ENCODE assay signal across 12 cellular contexts in genomic region chr1:156262461-156263287, GRCh38. TPM values are rescaled to one million over a fixed set of nuclear protein-coding genes. Genes with fewer than 3 reads are reported as not detected.
A peak's percentile ranks its signal among the peaks of the same experiment; 100 is the strongest.
DNase-seq lines count a peak whose midpoint lies in the region; ATAC-seq and TF ChIP-seq lines count a peak whose summit lies in the region.
"Had no signal": no experiment of that assay in that cellular context is flagged by ENCODE, and none has a peak within 500 bp of the region (broad histone marks: within the 10 kb centered on the region; RNA-seq: fewer than 3 reads in every experiment).

No MANE protein-coding gene starts in this region.

- no peaks in the 10 kb centered on the region for H3K27me3 ChIP-seq in left ventricle myocardium inferior (ENCODE audit: low read depth)

- peaks cover 97% of the 10 kb centered on the region for H3K36me3 ChIP-seq in left ventricle myocardium inferior

- H3K4me3 Mint-ChIP-seq in CD14-positive monocyte: no peak overlapping the region
- H3K4me3 Mint-ChIP-seq: endodermal cell had no signal

- no peak for ATAC-seq in HG03039 (IDR thresholded peaks at IDR 0.05; ENCODE audit: unreplicated experiment)

- DNase-seq in AG20443 (ENCODE audit: low spot score) (peak; percentile 91), HT1080 (ENCODE audit: low read depth) (peak; percentile 82), astrocyte of the spinal cord (ENCODE audit: low read depth, low spot score) (peak; percentile 72), kidney tubule cell (ENCODE audit: low spot score) (peak; percentile 72), left ventricle myocardium inferior (no peak), CD14-positive monocyte (ENCODE audit: low spot score) (no peak), cerebellum (ENCODE audit: low spot score) (no peak)
- DNase-seq: DMS79, endodermal cell, left cardiac atrium, NCI-H1417 treated with DMSO at 0.1 percent for 48 hours had no signal

- peaks cover 0 to 3% (median 0%) of the 10 kb centered on the region in 7 donors for H3K9me3 Mint-ChIP-seq in CD14-positive monocyte
- H3K9me3 Mint-ChIP-seq: endodermal cell had no signal

- no peaks in the 10 kb centered on the region for H3K4me1 Mint-ChIP-seq in CD14-positive monocyte
- H3K4me1 Mint-ChIP-seq: endodermal cell had no signal

- in situ Hi-C loops in astrocyte of the spinal cord (cut with HindIII; ENCODE audit: low sequenced_read_pairs): no loop called here

- intact Hi-C loops in left ventricle myocardium inferior (cut with micrococcal nuclease): no loop called here
- intact Hi-C loops in CD14-positive monocyte (cut with micrococcal nuclease): loop anchor here in 1 of 2 donors (5.0 kb wide), 1 partner anchor 45 kb away; no protein-coding TSS in a partner anchor

- peak overlapping the region in 2 of 7 donors; percentile 4 to 27 for H3K27ac Mint-ChIP-seq in CD14-positive monocyte
- H3K27ac Mint-ChIP-seq: endodermal cell had no signal

- H3K4me1 ChIP-seq in left ventricle myocardium inferior: no peaks in the 10 kb centered on the region

- H3K9me3 ChIP-seq in left ventricle myocardium inferior (replicated peaks): no peaks in the 10 kb centered on the region

- no peak overlapping the region for H3K27ac ChIP-seq in left ventricle myocardium inferior (replicated peaks)

- H3K4me3 ChIP-seq in astrocyte of the spinal cord (ENCODE audit: low read depth, low read length) (no peak overlapping the region), left ventricle myocardium inferior (no peak overlapping the region)

- TF ChIP-seq CTCF in astrocyte of the spinal cord (IDR thresholded peaks at IDR 0.05; ENCODE audit: low read depth, low read length) (no peak), left ventricle myocardium inferior (IDR thresholded peaks at IDR 0.05; ENCODE audit: borderline replicate concordance) (no peak), CD14-positive monocyte (IDR thresholded peaks at IDR 0.05) (no peak)

- no peaks in the 10 kb centered on the region for H3K27me3 Mint-ChIP-seq in CD14-positive monocyte (ENCODE audit: low read depth in 3 of 3)

- H3K36me3 Mint-ChIP-seq in CD14-positive monocyte: peaks cover 85 to 99% of the 10 kb centered on the region in 2 donors

RNA-seq across cellular contexts. Expression of gene PAQR6, which starts 14.8 kb away (rescaled TPM):
- 0.40 and 0.47 TPM in 2 replicates for total RNA-seq in HT1080 (2014; rRNA removed; shearing (Covaris generic))
- polyA plus RNA-seq in HT1080 (2015; cell fraction: cytosol; rRNA removed): 0.19 and 0.40 TPM in 2 replicates
- 20.2 and 24.6 TPM in 2 replicates for polyA plus RNA-seq in HT1080 (2015; cell fraction: nucleus; rRNA removed)
- 0.47 TPM for total RNA-seq in left ventricle myocardium inferior
- not detected for polyA plus RNA-seq in CD14-positive monocyte
- total RNA-seq in cerebellum: 7.7 TPM

RNA-seq across cellular contexts. Expression of gene SMG5, which starts 20.0 kb away (rescaled TPM):
- total RNA-seq in HT1080 (2014; rRNA removed; shearing (Covaris generic)): 94.1 and 95.9 TPM in 2 replicates
- polyA plus RNA-seq in HT1080 (2015; cell fraction: cytosol; rRNA removed): 35.4 and 37.4 TPM in 2 replicates
- 147 and 152 TPM in 2 replicates for polyA plus RNA-seq in HT1080 (2015; cell fraction: nucleus; rRNA removed)
- 91.1 TPM for total RNA-seq in left ventricle myocardium inferior
- 1 to 10 TPM; 4.4 to 7.0 TPM for polyA plus RNA-seq in CD14-positive monocyte
- total RNA-seq in cerebellum: 44.0 TPM

RNA-seq across cellular contexts. Expression of gene BGLAP, which starts 20.7 kb away (rescaled TPM):
- 2.3 TPM in 1 of 2 replicates, not detected in the other for total RNA-seq in HT1080 (2014; rRNA removed; shearing (Covaris generic))
- 0.25 and 0.27 TPM in 2 replicates for polyA plus RNA-seq in HT1080 (2015; cell fraction: cytosol; rRNA removed)
- polyA plus RNA-seq in HT1080 (2015; cell fraction: nucleus; rRNA removed): 1.1 and 1.4 TPM in 2 replicates
- total RNA-seq in left ventricle myocardium inferior (0.30 TPM), cerebellum (0.73 TPM)
- not detected for polyA plus RNA-seq in CD14-positive monocyte

RNA-seq across cellular contexts. Expression of gene TMEM79, which starts 21.5 kb away (rescaled TPM):
- 2.2 and 2.7 TPM in 2 replicates for total RNA-seq in HT1080 (2014; rRNA removed; shearing (Covaris generic))
- 2.8 and 3.2 TPM in 2 replicates for polyA plus RNA-seq in HT1080 (2015; cell fraction: cytosol; rRNA removed)
- polyA plus RNA-seq in HT1080 (2015; cell fraction: nucleus; rRNA removed): 7.8 and 7.9 TPM in 2 replicates
- 1.5 TPM for total RNA-seq in left ventricle myocardium inferior
- 1 to 10 TPM; 1.2 to 1.4 TPM for polyA plus RNA-seq in CD14-positive monocyte
- total RNA-seq in cerebellum: 1.7 TPM

RNA-seq across cellular contexts. Expression of gene GLMP, which starts 32.8 kb away (rescaled TPM):
- total RNA-seq in HT1080 (2014; rRNA removed; shearing (Covaris generic)): 49.0 and 62.7 TPM in 2 replicates
- polyA plus RNA-seq in HT1080 (2015; cell fraction: cytosol; rRNA removed): 81.1 and 85.0 TPM in 2 replicates
- 90.5 and 92.7 TPM in 2 replicates for polyA plus RNA-seq in HT1080 (2015; cell fraction: nucleus; rRNA removed)
- 14.2 TPM for total RNA-seq in left ventricle myocardium inferior
- polyA plus RNA-seq in CD14-positive monocyte: 10 to 100 TPM; 34.7 to 59.6 TPM
- 10.3 TPM for total RNA-seq in cerebellum

Comparison
In these comparisons a context has a peak if more than half of its experiments do, and no peak if none do; other contexts are left out.
1. DNase-seq: peak in AG20443 (single experiment), HT1080 (single experiment), astrocyte of the spinal cord (single experiment) and kidney tubule cell (single experiment); none in left ventricle myocardium inferior (single experiment), CD14-positive monocyte (single experiment) and cerebellum (single experiment).